In genomic region chr15:69893863-69894262, GRCh38 we compare ENCODE assay signal across 10 cellular contexts.
DNase-seq lines count a peak whose midpoint lies in the region; TF ChIP-seq lines count a peak whose summit lies in the region.
"Had no signal": no experiment of that assay in that cellular context is flagged by ENCODE, and none has a peak within 500 bp of the region (broad histone marks: within the 10 kb centered on the region; RNA-seq: fewer than 3 reads in every experiment).

No MANE protein-coding gene starts in this region.

- CTCF ChIA-PET in Caco-2 (lab: Charles Lee), result no interaction called here

- H3K4me3 Mint-ChIP-seq in activated naive CD8-positive, alpha-beta T cell treated with anti-CD3 and anti-CD28 coated beads for 36 hours, result no peak overlapping the region
- no peak overlapping the region for H3K4me3 Mint-ChIP-seq in Caco-2 (ENCODE audit: unreplicated experiment)
- H3K4me3 Mint-ChIP-seq: T-helper 1 cell treated with Interleukin-12 subunit alpha and Interleukin-12 subunit beta and Interleukin-4 antibody, amounts not matched to agents 30 μg/mL and 1 μg/mL, for 36 hours had no signal

- intact Hi-C loops in Caco-2 (cut with micrococcal nuclease; ENCODE audit: unreplicated experiment), result no loop called here

- TF ChIP-seq CTCF in LNCaP clone FGC (IDR thresholded peaks at IDR 0.05; ENCODE audit: control insufficient read depth, extremely low read depth, insufficient read depth), result no peak
- TF ChIP-seq CTCF in Caco-2 (IDR thresholded peaks at IDR 0.05; ENCODE audit: insufficient read depth in 1 of 2, low read depth in 1 of 2, low read length in 1 of 2, severe bottlenecking in 1 of 2, unreplicated experiment in 1 of 2), result no peak

- H3K36me3 Mint-ChIP-seq in activated naive CD8-positive, alpha-beta T cell treated with anti-CD3 and anti-CD28 coated beads for 36 hours, result no peaks in the 10 kb centered on the region
- no peaks in the 10 kb centered on the region for H3K36me3 Mint-ChIP-seq in Caco-2 (ENCODE audit: insufficient read depth, unreplicated experiment)

- no peaks in the 10 kb centered on the region for H3K36me3 ChIP-seq in Caco-2 (ENCODE audit: control insufficient read depth, insufficient read depth, low read length)

- H3K27me3 Mint-ChIP-seq in activated naive CD8-positive, alpha-beta T cell treated with anti-CD3 and anti-CD28 coated beads for 36 hours, result peaks cover 7% of the 10 kb centered on the region
- H3K27me3 Mint-ChIP-seq in Caco-2 (ENCODE audit: insufficient read depth, unreplicated experiment), result peaks cover 22% of the 10 kb centered on the region

- H3K9me3 ChIP-seq in Caco-2, result no peaks in the 10 kb centered on the region

- BruUV-seq in Caco-2 (replicated peaks; lab: Mats Ljungman, UMichigan), result no TSS peak

- peak; percentile 87 for DNase-seq in Ammon's horn (ENCODE audit: low spot score)
- peak; percentile 49 for DNase-seq in LNCaP clone FGC (ENCODE audit: low read depth)
- peak; percentile 41 for DNase-seq in fibroblast of gingiva (ENCODE audit: low read depth)
- peak; percentile 71 for DNase-seq in myocyte (ENCODE audit: low read depth)
- DNase-seq in activated naive CD8-positive, alpha-beta T cell treated with anti-CD3 and anti-CD28 coated beads for 36 hours, result no peak
- DNase-seq in activated CD4-positive, alpha-beta T cell treated with anti-CD3 and anti-CD28 coated beads for 1 hour, result no peak
- no peak for DNase-seq in activated CD4-positive, alpha-beta T cell treated with anti-CD3 and anti-CD28 coated beads for 4 hours
- DNase-seq in Caco-2, result no peak
- DNase-seq: left colon had no signal

- H3K4me3 ChIP-seq in LNCaP clone FGC (ENCODE audit: low read depth, low read length) (no peak overlapping the region), Caco-2 (ENCODE audit: low read depth, low read length) (no peak overlapping the region)

- no peaks in the 10 kb centered on the region for H3K4me1 Mint-ChIP-seq in activated naive CD8-positive, alpha-beta T cell treated with anti-CD3 and anti-CD28 coated beads for 36 hours
- no peaks in the 10 kb centered on the region for H3K4me1 Mint-ChIP-seq in Caco-2 (ENCODE audit: low read depth, unreplicated experiment)

- H3K9me3 Mint-ChIP-seq in activated naive CD8-positive, alpha-beta T cell treated with anti-CD3 and anti-CD28 coated beads for 36 hours, result peaks cover 1% of the 10 kb centered on the region
- H3K9me3 Mint-ChIP-seq in Caco-2 (ENCODE audit: unreplicated experiment), result no peaks in the 10 kb centered on the region
- H3K9me3 Mint-ChIP-seq: T-helper 1 cell treated with Interleukin-12 subunit alpha and Interleukin-12 subunit beta and Interleukin-4 antibody, amounts not matched to agents 30 μg/mL and 1 μg/mL, for 36 hours had no signal

- H3K27me3 ChIP-seq in Caco-2 (replicated peaks; ENCODE audit: control insufficient read depth, insufficient read depth, low read length), result no peaks in the 10 kb centered on the region; the same call in none of the 2 replicates

- no peak overlapping the region for H3K27ac Mint-ChIP-seq in activated naive CD8-positive, alpha-beta T cell treated with anti-CD3 and anti-CD28 coated beads for 36 hours
- H3K27ac Mint-ChIP-seq in Caco-2 (ENCODE audit: unreplicated experiment), result no peak overlapping the region
- H3K27ac Mint-ChIP-seq: T-helper 1 cell treated with Interleukin-12 subunit alpha and Interleukin-12 subunit beta and Interleukin-4 antibody, amounts not matched to agents 30 μg/mL and 1 μg/mL, for 36 hours had no signal

- no peaks in the 10 kb centered on the region for H3K4me1 ChIP-seq in Caco-2

- POLR2A ChIA-PET in Caco-2 (lab: Charles Lee), result no interaction called here

Comparison
In these comparisons a context has a peak if more than half of its experiments do, and no peak if none do; other contexts are left out.
1. DNase-seq: peak in Ammon's horn (single experiment), LNCaP clone FGC (single experiment), fibroblast of gingiva (single experiment) and myocyte (single experiment); none in activated naive CD8-positive, alpha-beta T cell treated with anti-CD3 and anti-CD28 coated beads for 36 hours (single experiment), activated CD4-positive, alpha-beta T cell treated with anti-CD3 and anti-CD28 coated beads for 1 hour (single experiment), activated CD4-positive, alpha-beta T cell treated with anti-CD3 and anti-CD28 coated beads for 4 hours (0 of 2) and Caco-2 (0 of 2).